Comparison of ENCODE assay signal across 16 cellular contexts in genomic region chr16:31330553-31330890, GRCh38. TPM values are rescaled to one million over a fixed set of nuclear protein-coding genes. Genes with fewer than 3 reads are reported as not detected.
DNase-seq lines count a peak whose midpoint lies in the region; ATAC-seq lines count a peak whose summit lies in the region.
"Had no signal": no experiment of that assay in that cellular context is flagged by ENCODE, and none has a peak within 500 bp of the region (broad histone marks: within the 10 kb centered on the region; RNA-seq: fewer than 3 reads in every experiment).

No MANE protein-coding gene starts in this region.

- H3K4me3 Mint-ChIP-seq in stimulated activated naive CD8-positive, alpha-beta T cell treated with anti-CD3 and anti-CD28 coated beads, Interleukin-15, Interleukin-2, amounts not matched to agents 100 ng/mL and 50 ng/mL, for 24 hours, result peak overlapping the region; percentile 81
- peak overlapping the region; percentile 72 for H3K4me3 Mint-ChIP-seq in activated T-helper 1 cell treated with anti-CD3 and anti-CD28 coated beads, Interleukin-12 subunit alpha, Interleukin-12 subunit beta, Interleukin-2, Interleukin-4 antibody, amounts not matched to agents 30 ng/mL and 10 ng/mL and 1 ng/mL, durations not matched to agents 14 hours and 24 hours and 36 hours

- H3K4me3 ChIP-seq in iPS-18c (ENCODE audit: insufficient read depth, low read depth, low read length) (peak overlapping the region; percentile 48; the same call in 1 of the 2 replicates), aorta (ENCODE audit: low read length in 2 of 2) (no peak overlapping the region)
- H3K4me3 ChIP-seq: ovary had no signal

- peaks cover 20% of the 10 kb centered on the region for H3K4me1 Mint-ChIP-seq in stimulated activated naive CD8-positive, alpha-beta T cell treated with anti-CD3 and anti-CD28 coated beads, Interleukin-15, Interleukin-2, amounts not matched to agents 100 ng/mL and 50 ng/mL, for 24 hours (ENCODE audit: low read depth)
- peaks cover 41% of the 10 kb centered on the region for H3K4me1 Mint-ChIP-seq in activated T-helper 1 cell treated with anti-CD3 and anti-CD28 coated beads, Interleukin-12 subunit alpha, Interleukin-12 subunit beta, Interleukin-2, Interleukin-4 antibody, amounts not matched to agents 30 ng/mL and 10 ng/mL and 1 ng/mL, durations not matched to agents 14 hours and 24 hours and 36 hours (ENCODE audit: low read depth)

- no peaks in the 10 kb centered on the region for H3K36me3 Mint-ChIP-seq in stimulated activated naive CD8-positive, alpha-beta T cell treated with anti-CD3 and anti-CD28 coated beads, Interleukin-15, Interleukin-2, amounts not matched to agents 100 ng/mL and 50 ng/mL, for 24 hours (ENCODE audit: low read depth)
- H3K36me3 Mint-ChIP-seq in activated T-helper 1 cell treated with anti-CD3 and anti-CD28 coated beads, Interleukin-12 subunit alpha, Interleukin-12 subunit beta, Interleukin-2, Interleukin-4 antibody, amounts not matched to agents 30 ng/mL and 10 ng/mL and 1 ng/mL, durations not matched to agents 14 hours and 24 hours and 36 hours (ENCODE audit: low read depth), result peaks cover 21% of the 10 kb centered on the region

- no peak overlapping the region for H3K27ac ChIP-seq in aorta (ENCODE audit: low read depth in 1 of 2, low read length in 2 of 2)
- H3K27ac ChIP-seq: ovary had no signal

- no peaks in the 10 kb centered on the region for H3K36me3 ChIP-seq in aorta (ENCODE audit: control insufficient read depth in 1 of 2, insufficient read depth in 2 of 2, low read length in 1 of 2)
- H3K36me3 ChIP-seq: ovary had no signal

- no peaks in the 10 kb centered on the region for H3K4me1 ChIP-seq in aorta (ENCODE audit: control insufficient read depth in 1 of 2, insufficient read depth in 2 of 2, low read length in 2 of 2)

- H3K27ac Mint-ChIP-seq in stimulated activated naive CD8-positive, alpha-beta T cell treated with anti-CD3 and anti-CD28 coated beads, Interleukin-15, Interleukin-2, amounts not matched to agents 100 ng/mL and 50 ng/mL, for 24 hours, result peak overlapping the region; percentile 85
- peak overlapping the region; percentile 30 for H3K27ac Mint-ChIP-seq in activated T-helper 1 cell treated with anti-CD3 and anti-CD28 coated beads, Interleukin-12 subunit alpha, Interleukin-12 subunit beta, Interleukin-2, Interleukin-4 antibody, amounts not matched to agents 30 ng/mL and 10 ng/mL and 1 ng/mL, durations not matched to agents 14 hours and 24 hours and 36 hours

- DNase-seq in stimulated activated naive CD8-positive, alpha-beta T cell treated with anti-CD3 and anti-CD28 coated beads, Interleukin-15, Interleukin-2, amounts not matched to agents 100 U/mL and 50 U/mL, for 24 hours, result no peak
- no peak for DNase-seq in activated T-helper 1 cell treated with anti-CD3 and anti-CD28 coated beads, Interleukin-12 subunit alpha, Interleukin-12 subunit beta, Interleukin-2, Interleukin-4 antibody, amounts not matched to agents 30 ng/mL and 10 ng/mL and 1 ng/mL, durations not matched to agents 14 hours and 24 hours and 36 hours (ENCODE audit: low spot score)
- DNase-seq in aorta (no peak), occipital lobe (lab: John Stamatoyannopoulos, UW) (no peak), retina (no peak)
- DNase-seq: activated gamma-delta T cell, DMS79, GOT3, NCI-H774, ovary, SW 1271 had no signal

- intact Hi-C loops in activated T-helper 1 cell treated with anti-CD3 and anti-CD28 coated beads, Interleukin-12 subunit alpha, Interleukin-12 subunit beta, Interleukin-2, Interleukin-4 antibody, amounts not matched to agents 30 ng/mL and 10 ng/mL and 1 ng/mL, durations not matched to agents 14 hours and 24 hours and 36 hours (cut with micrococcal nuclease), result loop anchor here (5.0 kb wide), 1 partner anchor 113 kb away; the partner anchor contains the start of gene PYDC1
- intact Hi-C loops in aorta (cut with DNase I), result no loop called here

- 16 to 32% methylated on average over 8 of the region's 8 CpGs for WGBS in aorta, 2 donors

- no peaks in the 10 kb centered on the region for H3K27me3 ChIP-seq in aorta (ENCODE audit: control insufficient read depth in 1 of 2, insufficient read depth in 2 of 2, low read length in 1 of 2)
- H3K27me3 ChIP-seq: ovary had no signal

- peaks cover 5% of the 10 kb centered on the region for H3K27me3 Mint-ChIP-seq in stimulated activated naive CD8-positive, alpha-beta T cell treated with anti-CD3 and anti-CD28 coated beads, Interleukin-15, Interleukin-2, amounts not matched to agents 100 ng/mL and 50 ng/mL, for 24 hours
- H3K27me3 Mint-ChIP-seq in activated T-helper 1 cell treated with anti-CD3 and anti-CD28 coated beads, Interleukin-12 subunit alpha, Interleukin-12 subunit beta, Interleukin-2, Interleukin-4 antibody, amounts not matched to agents 30 ng/mL and 10 ng/mL and 1 ng/mL, durations not matched to agents 14 hours and 24 hours and 36 hours (ENCODE audit: insufficient read depth), result peaks cover 1% of the 10 kb centered on the region

- no peaks in the 10 kb centered on the region for H3K9me3 Mint-ChIP-seq in stimulated activated naive CD8-positive, alpha-beta T cell treated with anti-CD3 and anti-CD28 coated beads, Interleukin-15, Interleukin-2, amounts not matched to agents 100 ng/mL and 50 ng/mL, for 24 hours
- no peaks in the 10 kb centered on the region for H3K9me3 Mint-ChIP-seq in activated T-helper 1 cell treated with anti-CD3 and anti-CD28 coated beads, Interleukin-12 subunit alpha, Interleukin-12 subunit beta, Interleukin-2, Interleukin-4 antibody, amounts not matched to agents 30 ng/mL and 10 ng/mL and 1 ng/mL, durations not matched to agents 14 hours and 24 hours and 36 hours

- H3K9me3 ChIP-seq in iPS-18c (ENCODE audit: control insufficient read depth, insufficient read depth, low read length), result peaks cover 2% of the 10 kb centered on the region
- H3K9me3 ChIP-seq in aorta (ENCODE audit: control insufficient read depth, low read length), result no peaks in the 10 kb centered on the region
- H3K9me3 ChIP-seq: ovary had no signal

- no peak for ATAC-seq in stimulated activated naive CD8-positive, alpha-beta T cell treated with anti-CD3 and anti-CD28 coated beads, Interleukin-15, Interleukin-2, amounts not matched to agents 100 U/mL and 50 U/mL, for 24 hours
- ATAC-seq in aorta (ENCODE audit: low FRiP score) (no peak), HG03460 (IDR thresholded peaks at IDR 0.05; ENCODE audit: unreplicated experiment) (no peak)

RNA-seq across cellular contexts. Expression of gene ITGAX, which starts 24.5 kb away (rescaled TPM):
- total RNA-seq in activated T-helper 1 cell treated with anti-CD3 and anti-CD28 coated beads, Interleukin-12 subunit alpha, Interleukin-12 subunit beta, Interleukin-2, Interleukin-4 antibody, amounts not matched to agents 30 ng/mL and 10 ng/mL and 1 ng/mL, durations not matched to agents 14 hours and 24 hours and 36 hours, result 63.8 and 65.0 TPM in 2 replicates
- total RNA-seq in aorta (10 to 100 TPM; 25.0 to 27.0 TPM), occipital lobe (1.6 TPM)
- polyA plus RNA-seq in aorta, result 1 to 10 TPM in 1 of 2 donors, under 1 TPM in 1; 0.79 to 5.1 TPM
- total RNA-seq: bronchial epithelial cell, RPMI7951 had no signal

Comparison
In these comparisons a context has a peak if more than half of its experiments do, and no peak if none do; other contexts are left out.
1. RNA of gene ITGAX, which starts 24.5 kb away (total RNA-seq): 63.8 to 65.0 TPM in activated T-helper 1 cell treated with anti-CD3 and anti-CD28 coated beads, Interleukin-12 subunit alpha, Interleukin-12 subunit beta, Interleukin-2, Interleukin-4 antibody, amounts not matched to agents 30 ng/mL and 10 ng/mL and 1 ng/mL, durations not matched to agents 14 hours and 24 hours and 36 hours and 25.0 to 27.0 TPM in aorta; 1.6 TPM in occipital lobe (single experiment); every median in the first group is over 10 times any median in the second.